Comparison of ENCODE assay signal across 8 cellular contexts in the genomic region with DNA sequence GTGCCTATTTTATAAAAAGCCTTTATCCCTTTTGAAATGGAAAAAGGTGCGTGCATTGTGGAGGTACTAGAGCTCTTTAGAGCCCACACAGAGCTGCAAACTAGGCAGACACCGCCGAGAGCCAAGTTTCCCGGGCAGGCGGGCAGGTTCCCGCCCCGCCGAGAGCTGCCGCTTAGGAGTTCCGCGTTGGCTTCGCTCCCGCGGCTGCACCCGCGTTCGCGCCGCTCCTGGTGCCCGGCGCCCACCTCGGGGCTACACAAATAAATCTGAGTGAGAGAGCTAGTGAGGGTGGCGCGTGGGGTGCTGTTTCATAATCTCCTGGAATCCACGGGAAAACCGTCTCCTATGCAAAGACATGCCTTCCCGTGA. TPM values are rescaled to one million over a fixed set of nuclear protein-coding genes. Genes with fewer than 3 reads are reported as not detected.
DNase-seq lines count a peak whose midpoint lies in the region; ATAC-seq and TF ChIP-seq lines count a peak whose summit lies in the region.

No MANE protein-coding gene starts in this region.

- no peaks in the 10 kb centered on the region for H3K36me3 ChIP-seq in muscle layer of duodenum (ENCODE audit: control insufficient read depth in 1 of 2, insufficient read depth in 2 of 2, low read length in 2 of 2)

- no peak for TF ChIP-seq CTCF in epithelial cell of esophagus (IDR thresholded peaks at IDR 0.05; ENCODE audit: insufficient read depth, low read depth, low read length, missing control alignments)

- peaks cover 3 to 8% of the 10 kb centered on the region in 2 donors for H3K4me1 ChIP-seq in muscle layer of duodenum (ENCODE audit: control insufficient read depth in 1 of 2, insufficient read depth in 2 of 2, low read length in 2 of 2)

- H3K9me3 ChIP-seq in muscle layer of duodenum (ENCODE audit: control insufficient read depth in 1 of 2, low read length in 2 of 2) = no peaks in the 10 kb centered on the region

- DNase-seq in DMS79 treated with DMSO at 0.1 percent for 48 hours (lab: John Stamatoyannopoulos, UW) (peak; percentile 50), DMS79 (lab: John Stamatoyannopoulos, UW) (no peak), RPMI7951 (ENCODE audit: low read depth) (peak; percentile 23), epithelial cell of esophagus (ENCODE audit: low read depth) (peak; percentile 52)

- peak overlapping the region; percentile 76 for H3K27ac ChIP-seq in muscle layer of duodenum (ENCODE audit: low read length)

- no peaks in the 10 kb centered on the region for H3K27me3 ChIP-seq in muscle layer of duodenum (ENCODE audit: low read depth, low read length)

- H3K4me3 ChIP-seq in epithelial cell of esophagus (ENCODE audit: low read length) (peak overlapping the region; percentile 89), muscle layer of duodenum (ENCODE audit: low read depth in 1 of 2, low read length in 2 of 2) (peak overlapping the region; percentile 65 to 93)

- ATAC-seq in HG03097 (IDR thresholded peaks at IDR 0.05; ENCODE audit: low FRiP score, unreplicated experiment) (no peak), GM18498 (IDR thresholded peaks at IDR 0.05; ENCODE audit: unreplicated experiment) (no peak), GM21786 (IDR thresholded peaks at IDR 0.05; ENCODE audit: unreplicated experiment) (no peak)

RNA-seq across cellular contexts. Expression of a gene that starts 0.7 kb away (rescaled TPM):
- 4.7 and 5.4 TPM in 2 replicates for total RNA-seq in RPMI7951 (2014; rRNA removed; shearing (Covaris generic))
